ENCODE assay signal across 17 cellular contexts in genomic region chr10:110764793-110765512, GRCh38.
A peak's percentile ranks its signal among the peaks of the same experiment; 100 is the strongest.
DNase-seq lines count a peak whose midpoint lies in the region; ATAC-seq, FAIRE-seq and TF ChIP-seq lines count a peak whose summit lies in the region.
"Had no signal": no experiment of that assay in that cellular context is flagged by ENCODE, and none has a peak within 500 bp of the region (broad histone marks: within the 10 kb centered on the region; RNA-seq: fewer than 3 reads in every experiment).

No MANE protein-coding gene starts in this region.

- H3K4me3 Mint-ChIP-seq in activated T-helper 17 cell treated with anti-CD3 and anti-CD28 coated beads, Interleukin-2, amount 50 U/mL, for 72 hours: no peak overlapping the region
- H3K4me3 Mint-ChIP-seq: activated CD4-positive, alpha-beta T cell treated with anti-CD3 and anti-CD28 coated beads, Interleukin-2, amount 10 ng/mL, durations not matched to agents 7 days and 5 days; stimulated activated naive B cell treated with anti-CD40 and anti-IgM and Interleukin-4, amounts not matched to agents 10 μg/mL and 1 μg/mL and 100 μg/mL, for 72 hours had no signal

- intact Hi-C loops in HCT116 (cut with micrococcal nuclease): no loop called here

- BruUV-seq in HCT116 (replicated peaks; lab: Mats Ljungman, UMichigan): no TSS peak

- H3K4me1 ChIP-seq in A549 (peaks cover 18% of the 10 kb centered on the region; the same call in 2 of the 3 replicates), HCT116 (ENCODE audit: control insufficient read depth in 1 of 2, insufficient read depth in 2 of 2, low read length in 2 of 2) (no peaks in the 10 kb centered on the region), lung (ENCODE audit: control insufficient read depth in 2 of 2, insufficient read depth in 2 of 2, low read length in 2 of 2) (peaks cover 0 to 12% of the 10 kb centered on the region in 2 donors)
- H3K4me1 ChIP-seq: tibial nerve had no signal

- RAD21 ChIA-PET in HCT116 (lab: Charles Lee; ENCODE audit: low non-redundant PET in 1 of 2, low total read pairs in 2 of 2, uncharacterized antibody in 2 of 2, unreplicated experiment in 2 of 2): no interaction called here

- 75% methylated on average over 13 of the region's 13 CpGs for WGBS in A549 (ENCODE audit: missing lambda C conversion rate)
- WGBS in lung, 2 donors: 58 to 74% methylated on average over 13 of the region's 13 CpGs

- no peaks in the 10 kb centered on the region for H3K36me3 Mint-ChIP-seq in activated T-helper 17 cell treated with anti-CD3 and anti-CD28 coated beads, Interleukin-2, amount 50 U/mL, for 72 hours (ENCODE audit: low read depth)
- H3K36me3 Mint-ChIP-seq: CD4-positive, alpha-beta memory T cell; stimulated activated naive B cell treated with anti-CD40 and anti-IgM and Interleukin-4, amounts not matched to agents 10 μg/mL and 1 μg/mL and 100 μg/mL, for 72 hours had no signal

- no peaks in the 10 kb centered on the region for H3K36me3 ChIP-seq in HCT116 (ENCODE audit: control insufficient read depth in 1 of 2, insufficient read depth in 2 of 2, low read length in 2 of 2)
- no peaks in the 10 kb centered on the region for H3K36me3 ChIP-seq in lung (ENCODE audit: control insufficient read depth in 2 of 2, insufficient read depth in 2 of 2, low read length in 2 of 2)
- H3K36me3 ChIP-seq: neutrophil, tibial nerve had no signal

- no peak for ATAC-seq in A549
- ATAC-seq in HCT116: no peak
- ATAC-seq in lung (ENCODE audit: insufficient read depth, low FRiP score): peak; percentile 35
- no peak for ATAC-seq in activated T-helper 17 cell treated with anti-CD3 and anti-CD28 coated beads, Interleukin-2, amount 50 U/mL, for 72 hours (replicated peaks)
- ATAC-seq: stimulated activated naive B cell treated with anti-CD40 and anti-IgM and Interleukin-4, amounts not matched to agents 10 μg/mL and 1 μg/mL and 100 μg/mL, for 72 hours had no signal

- TF ChIP-seq CTCF in A549 (IDR thresholded peaks at IDR 0.05): no peak
- no peak for TF ChIP-seq CTCF in HCT116 (IDR thresholded peaks at IDR 0.05 in 2 of 3, conservative IDR thresholded peaks at IDR 0.05 in 1 of 3; ENCODE audit: borderline replicate concordance in 1 of 3, insufficient read depth in 1 of 3, low read depth in 2 of 3, low read length in 2 of 3)
- no peak for TF ChIP-seq CTCF in epithelial cell of proximal tubule (conservative IDR thresholded peaks at IDR 0.05; ENCODE audit: low read depth, low read length)
- TF ChIP-seq CTCF in lung (IDR thresholded peaks at IDR 0.05; ENCODE audit: control extremely low read depth, extremely low read depth): no peak

- 0 out of 3 replicates have a peak overlapping the region, but pooled peaks have one; percentile 8 for H3K4me2 ChIP-seq in A549
- H3K4me2 ChIP-seq in HCT116 (ENCODE audit: low read length): no peak overlapping the region

- POLR2A ChIA-PET in A549 (lab: Yijun Ruan, JAX) (interaction anchor here (1.0 kb wide), 1 partner anchor 107 kb away, joined by 3 read pairs; the partner anchor contains the start of gene PDCD4), HCT116 (lab: Charles Lee) (interaction anchor here (1.7 kb wide), 1 partner anchor 9 kb away, joined by 6 read pairs; no protein-coding TSS in a partner anchor)

- H3K4me1 Mint-ChIP-seq in activated T-helper 17 cell treated with anti-CD3 and anti-CD28 coated beads, Interleukin-2, amount 50 U/mL, for 72 hours: no peaks in the 10 kb centered on the region
- H3K4me1 Mint-ChIP-seq: CD4-positive, alpha-beta memory T cell had no signal

- H3K79me2 ChIP-seq in HCT116 (ENCODE audit: insufficient read depth, low read length): no peaks in the 10 kb centered on the region

- H3K9me3 ChIP-seq in A549 (no peaks in the 10 kb centered on the region), HCT116 (ENCODE audit: control insufficient read depth in 1 of 2, insufficient read depth in 1 of 2, low read depth in 1 of 2, low read length in 2 of 2) (no peaks in the 10 kb centered on the region), lung (ENCODE audit: control insufficient read depth in 2 of 2, insufficient read depth in 1 of 2, low read length in 1 of 2) (peaks cover 0 to 3% of the 10 kb centered on the region in 2 donors)
- H3K9me3 ChIP-seq: neutrophil, tibial nerve had no signal

- CTCF ChIA-PET in A549 (lab: Yijun Ruan, JAX): interaction anchor here (1.1 to 1.6 kb wide), 2 partner anchors 18 to 129 kb away, joined by 3 to 5 read pairs; no protein-coding TSS in a partner anchor
- CTCF ChIA-PET in HCT116 (lab: Charles Lee): interaction anchor here (1.7 kb wide), 1 partner anchor 19 kb away, joined by 5 read pairs; no protein-coding TSS in a partner anchor

- no peaks in the 10 kb centered on the region for H3K9me2 ChIP-seq in HCT116 (ENCODE audit: insufficient read depth)

- H3K9me3 Mint-ChIP-seq in activated T-helper 17 cell treated with anti-CD3 and anti-CD28 coated beads, Interleukin-2, amount 50 U/mL, for 72 hours: no peaks in the 10 kb centered on the region
- H3K9me3 Mint-ChIP-seq: activated CD4-positive, alpha-beta T cell treated with anti-CD3 and anti-CD28 coated beads, Interleukin-2, amount 10 ng/mL, durations not matched to agents 7 days and 5 days; CD4-positive, alpha-beta memory T cell; stimulated activated naive B cell treated with anti-CD40 and anti-IgM and Interleukin-4, amounts not matched to agents 10 μg/mL and 1 μg/mL and 100 μg/mL, for 72 hours had no signal

- no peak overlapping the region for H3K9ac ChIP-seq in HCT116 (ENCODE audit: low read length)

- H3K4me3 ChIP-seq in A549: no peak overlapping the region
- no peak overlapping the region for H3K4me3 ChIP-seq in HCT116 (replicated peaks in 1 of 2; ENCODE audit: low read depth in 1 of 2, low read length in 2 of 2)
- peak overlapping the region; percentile 50 for H3K4me3 ChIP-seq in epithelial cell of proximal tubule (ENCODE audit: low read depth, low read length)
- H3K4me3 ChIP-seq in lung: no peak overlapping the region
- H3K4me3 ChIP-seq: tibial nerve had no signal

- H2AFZ ChIP-seq in HCT116 (ENCODE audit: low read depth, low read length, poor library complexity, severe bottlenecking): no peak overlapping the region

- H3K27ac Mint-ChIP-seq in activated T-helper 17 cell treated with anti-CD3 and anti-CD28 coated beads, Interleukin-2, amount 50 U/mL, for 72 hours: no peak overlapping the region
- H3K27ac Mint-ChIP-seq: activated CD4-positive, alpha-beta T cell treated with anti-CD3 and anti-CD28 coated beads, Interleukin-2, amount 10 ng/mL, durations not matched to agents 7 days and 5 days; stimulated activated naive B cell treated with anti-CD40 and anti-IgM and Interleukin-4, amounts not matched to agents 10 μg/mL and 1 μg/mL and 100 μg/mL, for 72 hours had no signal

- FAIRE-seq in A549 (lab: Jason Lieb, UNC): no peak

- DNase-seq in A549 (ENCODE audit: low read depth in 1 of 2, low spot score in 1 of 2) (no peak), HCT116 (ENCODE audit: low read depth, low spot score) (no peak), epithelial cell of proximal tubule (ENCODE audit: low read depth) (peak; percentile 59), lung (ENCODE audit: low spot score) (peak; percentile 44), OCI-M1 (lab: John Stamatoyannopoulos, UW) (no peak), NCI-H2081 treated with DMSO at 0.1 percent for 48 hours (lab: John Stamatoyannopoulos, UW) (no peak)
- DNase-seq in stimulated activated CD4-positive, alpha-beta T cell treated with anti-CD3 and anti-CD28 coated beads, Interleukin-2, amount 100 ng/mL, for 24 hours: no peak
- DNase-seq: activated CD4-positive, alpha-beta T cell treated with anti-CD3 and anti-CD28 coated beads, Interleukin-2, amount 10 ng/mL, durations not matched to agents 7 days and 5 days; activated naive CD4-positive, alpha-beta T cell treated with Interleukin-2 at 50 U/mL for 16 hours; CD4-positive, alpha-beta memory T cell; hypothalamus; kidney glomerular epithelial cell; NCI-H2081; stimulated activated naive B cell treated with anti-CD40 and anti-IgM and Interleukin-4, amounts not matched to agents 10 μg/mL and 1 μg/mL and 100 μg/mL, for 72 hours had no signal

- peaks cover 7% of the 10 kb centered on the region for H3K27me3 Mint-ChIP-seq in activated T-helper 17 cell treated with anti-CD3 and anti-CD28 coated beads, Interleukin-2, amount 50 U/mL, for 72 hours
- H3K27me3 Mint-ChIP-seq: activated CD4-positive, alpha-beta T cell treated with anti-CD3 and anti-CD28 coated beads, Interleukin-2, amount 10 ng/mL, durations not matched to agents 7 days and 5 days had no signal

- H3K27me3 ChIP-seq in HCT116 (ENCODE audit: insufficient read depth, low read length) (peaks cover 4% of the 10 kb centered on the region; the same call in 1 of the 2 replicates), lung (ENCODE audit: control insufficient read depth, insufficient read depth) (no peaks in the 10 kb centered on the region)
- H3K27me3 ChIP-seq: neutrophil had no signal

- no peaks in the 10 kb centered on the region for H4K20me1 ChIP-seq in HCT116 (ENCODE audit: insufficient read depth)

- no peak for TF ChIP-seq EP300 in A549 (IDR thresholded peaks at IDR 0.05)

- TF ChIP-seq POLR2A in A549 (IDR thresholded peaks at IDR 0.05; ENCODE audit: low read length) (no peak), HCT116 (IDR thresholded peaks at IDR 0.05; ENCODE audit: borderline replicate concordance, extremely low read depth, insufficient read depth, insufficient read length) (no peak)

- peak overlapping the region; percentile 5 to 15; a peak in 4 of 6 replicates for H3K27ac ChIP-seq in A549
- H3K27ac ChIP-seq in HCT116 (ENCODE audit: low read depth, low read length): no peak overlapping the region
- peak overlapping the region in 1 of 2 donors; percentile 96 for H3K27ac ChIP-seq in lung (ENCODE audit: low read depth in 1 of 2, low read length in 1 of 2)
- H3K27ac ChIP-seq: neutrophil, tibial nerve had no signal

- no peak for TF ChIP-seq RAD21 in A549 (conservative IDR thresholded peaks at IDR 0.05 in 1 of 2, IDR thresholded peaks at IDR 0.05 in 1 of 2)
- TF ChIP-seq RAD21 in HCT116 (IDR thresholded peaks at IDR 0.05; ENCODE audit: low read depth): no peak

TF ChIP-seq in A549, 52 proteins besides CTCF, POLR2A, EP300 and RAD21 (continues in another document):
- TF ChIP-seq RCOR1 (IDR thresholded peaks at IDR 0.05; ENCODE audit: low read depth, low read length) (no peak), EHMT2 (IDR thresholded peaks at IDR 0.05; ENCODE audit: low read depth) (no peak), MAZ (IDR thresholded peaks at IDR 0.05; ENCODE audit: borderline replicate concordance, low read depth, low read length) (no peak), EHF (CRISPR knock-in tag; IDR thresholded peaks at IDR 0.05) (no peak), ZC3H11A (IDR thresholded peaks at IDR 0.05) (no peak), HOXB13 (CRISPR knock-in tag; IDR thresholded peaks at IDR 0.05; ENCODE audit: low read depth) (no peak)

TF ChIP-seq in HCT116, 20 proteins besides CTCF, POLR2A, EP300 and RAD21:
- no peak for TF ChIP-seq ZFX (IDR thresholded peaks at IDR 0.05)
- 0 out of 2 replicates have a peak, but pooled peaks have one; percentile 1 for TF ChIP-seq MAX (IDR thresholded peaks at IDR 0.05)

Comparison
In these comparisons a context has a peak if more than half of its experiments do, and no peak if none do; other contexts are left out.
1. DNase-seq: peak in epithelial cell of proximal tubule (single experiment) and lung (single experiment); none in A549 (0 of 2), HCT116 (single experiment), stimulated activated CD4-positive, alpha-beta T cell treated with anti-CD3 and anti-CD28 coated beads, Interleukin-2, amount 100 ng/mL, for 24 hours (0 of 2), OCI-M1 (single experiment) and NCI-H2081 treated with DMSO at 0.1 percent for 48 hours (single experiment).
2. Of the 6 proteins assayed by ChIP-seq in both A549 and HCT116: peak only in A549: none; only in HCT116: MAX; in both: none; in neither: 5.